In the genomic region with DNA sequence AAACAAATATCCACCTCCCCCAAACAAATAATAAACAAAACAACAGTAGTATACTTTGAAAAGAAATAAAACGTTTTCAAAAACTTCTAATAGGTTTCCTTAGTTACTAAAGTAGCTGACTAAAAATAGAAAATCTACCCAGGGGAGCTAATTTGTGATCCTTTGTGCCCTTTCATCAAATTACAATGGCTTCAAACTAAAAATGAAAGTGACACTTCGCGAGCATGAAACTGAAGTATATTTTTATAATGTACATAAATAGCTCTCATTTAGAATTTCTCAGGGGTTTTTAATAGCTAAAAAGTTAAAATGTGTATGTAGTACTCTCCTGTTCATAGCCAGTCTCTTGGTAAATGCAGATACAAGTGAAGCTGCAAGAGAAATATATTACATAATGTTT, we compare ENCODE assay signal across 20 cellular contexts.
DNase-seq lines count a peak whose midpoint lies in the region; ATAC-seq, FAIRE-seq and TF ChIP-seq lines count a peak whose summit lies in the region.
"Had no signal": no experiment of that assay in that cellular context is flagged by ENCODE, and none has a peak within 500 bp of the region (broad histone marks: within the 10 kb centered on the region; RNA-seq: fewer than 3 reads in every experiment).

No MANE protein-coding gene starts in this region.

- no TSS peak for BruUV-seq in OCI-LY7 (replicated peaks; lab: Mats Ljungman, UMichigan)

- no peaks in the 10 kb centered on the region for H3K9me3 ChIP-seq in BLaER1 treated with 17β-estradiol and CSF1 and Interleukin-3, amounts not matched to agents 10 nM and 100 nM (replicated peaks in 1 of 11)
- H3K9me3 ChIP-seq in Loucy (ENCODE audit: insufficient read depth, low read depth, low read length): no peaks in the 10 kb centered on the region
- no peaks in the 10 kb centered on the region for H3K9me3 ChIP-seq in OCI-LY7 (ENCODE audit: low read length)

- H3K36me3 ChIP-seq in BLaER1 treated with 17β-estradiol and CSF1 and Interleukin-3, amounts not matched to agents 10 nM and 100 nM: no peaks in the 10 kb centered on the region
- H3K36me3 ChIP-seq in Loucy (ENCODE audit: insufficient read depth, low read length): no peaks in the 10 kb centered on the region
- H3K36me3 ChIP-seq in OCI-LY7 (ENCODE audit: insufficient read depth, low read length): no peaks in the 10 kb centered on the region

- H4K20me1 ChIP-seq in BLaER1 treated with 17β-estradiol and CSF1 and Interleukin-3, amounts not matched to agents 10 nM and 100 nM: no peaks in the 10 kb centered on the region
- H4K20me1 ChIP-seq in Loucy (ENCODE audit: insufficient read depth, low read length, poor library complexity, severe bottlenecking) (no peaks in the 10 kb centered on the region), OCI-LY7 (ENCODE audit: insufficient read depth, low read length) (no peaks in the 10 kb centered on the region)

- peak; percentile 43 for FAIRE-seq in colon (lab: Jason Lieb, UNC)
- FAIRE-seq: G401.6, GM18507, K562 had no signal

- H3K27me3 ChIP-seq in BLaER1 treated with 17β-estradiol and CSF1 and Interleukin-3, amounts not matched to agents 10 nM and 100 nM: no peaks in the 10 kb centered on the region
- H3K27me3 ChIP-seq in Loucy (ENCODE audit: insufficient read depth, low read length, poor library complexity, severe bottlenecking): no peaks in the 10 kb centered on the region

- peak; percentile 49 for ATAC-seq in HG02885 (IDR thresholded peaks at IDR 0.05; ENCODE audit: poor library complexity, unreplicated experiment)
- no peak for ATAC-seq in HG03565 (IDR thresholded peaks at IDR 0.05; ENCODE audit: unreplicated experiment)
- ATAC-seq: GM23338, K562 had no signal

- no peak for DNase-seq in activated T-cell treated with anti-CD3 and anti-CD28 coated beads, Interleukin-2, amount 50 U/mL, for 48 hours
- DNase-seq in OCI-LY7 (ENCODE audit: low spot score): no peak
- DNase-seq: 8988T; AML-193; C1 segment of cervical spinal cord; Calu3; CD4-positive, alpha-beta T cell; DMS 273 treated with DMSO at 0.1 percent for 48 hours; DMS79; H7; Kasumi-1 had no signal

- H3K79me2 ChIP-seq in Loucy (ENCODE audit: insufficient read depth, low read length): no peaks in the 10 kb centered on the region
- no peaks in the 10 kb centered on the region for H3K79me2 ChIP-seq in OCI-LY7 (ENCODE audit: insufficient read depth, low read depth, low read length)

- peak overlapping the region in 2 of 10 experiments; percentile 38; a peak in 3 of 20 replicates for H3K4me3 ChIP-seq in BLaER1 treated with 17β-estradiol and CSF1 and Interleukin-3, amounts not matched to agents 10 nM and 100 nM
- H3K4me3 ChIP-seq in Loucy (ENCODE audit: low read length, poor library complexity, severe bottlenecking): no peak overlapping the region
- no peak overlapping the region for H3K4me3 ChIP-seq in OCI-LY7 (ENCODE audit: low read depth, low read length, poor library complexity, severe bottlenecking)
- H3K4me3 ChIP-seq: GM23338, K562 had no signal

- no peak overlapping the region for H3K27ac ChIP-seq in BLaER1 treated with 17β-estradiol and CSF1 and Interleukin-3, amounts not matched to agents 10 nM and 100 nM
- H3K27ac ChIP-seq in OCI-LY7 (ENCODE audit: low read depth, low read length, poor library complexity, severe bottlenecking): no peak overlapping the region

- POLR2A ChIA-PET in OCI-LY7 (lab: Charles Lee): no interaction called here

- peak overlapping the region in 10 of 11 experiments; percentile 32 to 70 (median 56); a peak in 16 of 22 replicates for H3K4me2 ChIP-seq in BLaER1 treated with 17β-estradiol and CSF1 and Interleukin-3, amounts not matched to agents 10 nM and 100 nM
- H3K4me2 ChIP-seq in Loucy (ENCODE audit: low read depth, low read length, poor library complexity, severe bottlenecking): peak overlapping the region; percentile 25
- no peak overlapping the region for H3K4me2 ChIP-seq in OCI-LY7 (ENCODE audit: low read length)
- H3K4me2 ChIP-seq: GM23338 had no signal

- CTCF ChIA-PET in OCI-LY7 (lab: Charles Lee; ENCODE audit: unreplicated experiment): no interaction called here

- peaks cover 0 to 13% (median 0%) of the 10 kb centered on the region in 10 experiments; a peak in 5 of 20 replicates for H3K4me1 ChIP-seq in BLaER1 treated with 17β-estradiol and CSF1 and Interleukin-3, amounts not matched to agents 10 nM and 100 nM
- H3K4me1 ChIP-seq in Loucy (ENCODE audit: insufficient read depth, low read length, poor library complexity, severe bottlenecking) (no peaks in the 10 kb centered on the region), OCI-LY7 (ENCODE audit: insufficient read depth, low read length, poor library complexity, severe bottlenecking) (no peaks in the 10 kb centered on the region)

- H3F3A ChIP-seq in Loucy (ENCODE audit: low read depth): no peaks in the 10 kb centered on the region

- no peaks in the 10 kb centered on the region for H3K9me2 ChIP-seq in Loucy (replicated peaks; ENCODE audit: low read depth, low read length)
- H3K9me2 ChIP-seq in OCI-LY7 (ENCODE audit: insufficient read depth, low read length): no peaks in the 10 kb centered on the region

- no peak for TF ChIP-seq CTCF in Loucy (conservative IDR thresholded peaks at IDR 0.05; ENCODE audit: low read length)
- TF ChIP-seq CTCF in OCI-LY7 (conservative IDR thresholded peaks at IDR 0.05; ENCODE audit: low read length): no peak

- intact Hi-C loops in OCI-LY7 (cut with micrococcal nuclease; ENCODE audit: unreplicated experiment): no loop called here

- peak overlapping the region in 2 of 11 experiments; percentile 40 to 51; a peak in 3 of 22 replicates for H3K9ac ChIP-seq in BLaER1 treated with 17β-estradiol and CSF1 and Interleukin-3, amounts not matched to agents 10 nM and 100 nM
- no peak overlapping the region for H3K9ac ChIP-seq in Loucy (ENCODE audit: low read depth, low read length, poor library complexity, severe bottlenecking)

- no peak overlapping the region for H2AFZ ChIP-seq in Loucy (ENCODE audit: low read length)
- no peak overlapping the region for H2AFZ ChIP-seq in OCI-LY7 (ENCODE audit: low read length)
- H2AFZ ChIP-seq: GM23338 had no signal
